Comparison of ENCODE assay signal across 1 cellular context in the genomic region with DNA sequence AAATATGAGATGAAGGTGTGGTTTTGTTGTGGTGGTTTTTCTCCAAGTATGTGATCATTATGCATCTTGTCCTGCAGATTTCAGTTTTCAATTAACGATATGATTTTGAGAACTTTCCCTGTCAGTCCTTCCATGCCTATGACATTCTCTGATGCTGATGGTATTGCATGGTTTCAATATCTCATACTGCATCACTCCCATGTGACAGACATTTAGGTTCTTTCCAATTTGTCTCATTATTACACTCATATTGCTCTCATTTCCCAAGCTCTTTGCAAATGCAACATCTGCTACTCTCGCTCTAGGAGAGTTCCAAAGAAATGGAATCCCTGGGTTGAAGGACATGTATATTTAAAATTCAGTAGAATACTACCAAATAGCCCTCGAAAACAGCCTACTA.
TF ChIP-seq lines count a peak whose summit lies in the region.

No MANE protein-coding gene starts in this region.

TF ChIP-seq in GM12878, 131 proteins besides CTCF, POLR2A, EP300 and RAD21 (continued from another document):
- TF ChIP-seq, protein P1, sequence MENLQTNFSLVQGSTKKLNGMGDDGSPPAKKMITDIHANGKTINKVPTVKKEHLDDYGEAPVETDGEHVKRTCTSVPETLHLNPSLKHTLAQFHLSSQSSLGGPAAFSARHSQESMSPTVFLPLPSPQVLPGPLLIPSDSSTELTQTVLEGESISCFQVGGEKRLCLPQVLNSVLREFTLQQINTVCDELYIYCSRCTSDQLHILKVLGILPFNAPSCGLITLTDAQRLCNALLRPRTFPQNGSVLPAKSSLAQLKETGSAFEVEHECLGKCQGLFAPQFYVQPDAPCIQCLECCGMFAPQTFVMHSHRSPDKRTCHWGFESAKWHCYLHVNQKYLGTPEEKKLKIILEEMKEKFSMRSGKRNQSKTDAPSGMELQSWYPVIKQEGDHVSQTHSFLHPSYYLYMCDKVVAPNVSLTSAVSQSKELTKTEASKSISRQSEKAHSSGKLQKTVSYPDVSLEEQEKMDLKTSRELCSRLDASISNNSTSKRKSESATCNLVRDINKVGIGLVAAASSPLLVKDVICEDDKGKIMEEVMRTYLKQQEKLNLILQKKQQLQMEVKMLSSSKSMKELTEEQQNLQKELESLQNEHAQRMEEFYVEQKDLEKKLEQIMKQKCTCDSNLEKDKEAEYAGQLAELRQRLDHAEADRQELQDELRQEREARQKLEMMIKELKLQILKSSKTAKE (IDR thresholded peaks at IDR 0.05; ENCODE audit: low read depth, poor library complexity, severe bottlenecking): no peak
